In genomic region chr7:24869572-24869971, GRCh38 we compare ENCODE assay signal across 28 cellular contexts.
A peak's percentile ranks its signal among the peaks of the same experiment; 100 is the strongest.
DNase-seq lines count a peak whose midpoint lies in the region; ATAC-seq, FAIRE-seq and TF ChIP-seq lines count a peak whose summit lies in the region.
"Had no signal": no experiment of that assay in that cellular context is flagged by ENCODE, and none has a peak within 500 bp of the region (broad histone marks: within the 10 kb centered on the region; RNA-seq: fewer than 3 reads in every experiment).

No MANE protein-coding gene starts in this region.

- H3K36me3 Mint-ChIP-seq in natural killer cell (peaks cover 13% of the 10 kb centered on the region), H9 (ENCODE audit: insufficient read depth in 1 of 3, low read depth in 3 of 3) (peaks cover 0 to 5% (median 4%) of the 10 kb centered on the region in 3 experiments; a peak in 5 of 7 replicates)
- H3K36me3 Mint-ChIP-seq in natural killer cell treated with Interleukin-12 subunit alpha and Interleukin-12 subunit beta and Interleukin-15 and Interleukin-18, amount 100 ng/mL, for 72 hours: peaks cover 26% of the 10 kb centered on the region

- H3K27me3 Mint-ChIP-seq in natural killer cell (ENCODE audit: low read depth in 2 of 2) (no peaks in the 10 kb centered on the region), H9 (ENCODE audit: low read depth) (no peaks in the 10 kb centered on the region)
- H3K27me3 Mint-ChIP-seq in natural killer cell treated with Interleukin-12 subunit alpha and Interleukin-12 subunit beta and Interleukin-15 and Interleukin-18, amount 100 ng/mL, for 72 hours: no peaks in the 10 kb centered on the region
- H3K27me3 Mint-ChIP-seq: activated B cell treated with CpG ODN at 0.5 μM for 24 hours; activated CD4-positive, alpha-beta memory T cell treated with anti-CD3 and anti-CD28 coated beads, Interleukin-2, amount 10 ng/mL, durations not matched to agents 7 days and 5 days; naive thymus-derived CD4-positive, alpha-beta T cell had no signal

- H2BK120ac ChIP-seq in H9 (ENCODE audit: low read depth, low read length, poor library complexity, severe bottlenecking): no peak overlapping the region

- FAIRE-seq in bronchial epithelial cell (lab: Jason Lieb, UNC): peak; percentile 92
- FAIRE-seq: D721Med, GM18507, H54 had no signal

- H3K79me1 ChIP-seq in H9 (ENCODE audit: insufficient read depth, low read depth, low read length, poor library complexity, severe bottlenecking): no peaks in the 10 kb centered on the region

- WGBS in H9 (ENCODE audit: extremely low coverage, insufficient read length, low lambda C conversion rate): no CpG with 5 or more reads among the region's 2 CpGs

- no peak overlapping the region for H4K91ac ChIP-seq in H9 (ENCODE audit: insufficient read length, low read depth, low read length)

- no peak overlapping the region for H4K5ac ChIP-seq in H9 (ENCODE audit: insufficient read length, low read depth, low read length)

- no peaks in the 10 kb centered on the region; the same call in 1 of the 2 replicates for H3K4me1 ChIP-seq in H9 (ENCODE audit: insufficient read depth, low read length)
- H3K4me1 ChIP-seq in PC-9 (replicated peaks; ENCODE audit: insufficient read depth): no peaks in the 10 kb centered on the region
- H3K4me1 ChIP-seq: adrenal gland, Peyer's patch, right atrium auricular region had no signal

- ATAC-seq in natural killer cell: no peak
- ATAC-seq in natural killer cell treated with Interleukin-12 subunit alpha and Interleukin-12 subunit beta and Interleukin-15 and Interleukin-18, amount 100 ng/mL, for 72 hours: no peak
- ATAC-seq in HG02588 (IDR thresholded peaks at IDR 0.05; ENCODE audit: unreplicated experiment): no peak
- no peak for ATAC-seq in GM18907 (IDR thresholded peaks at IDR 0.05; ENCODE audit: unreplicated experiment)
- ATAC-seq: naive thymus-derived CD4-positive, alpha-beta T cell had no signal

- H3K4me1 Mint-ChIP-seq in natural killer cell (peaks cover 13 to 19% of the 10 kb centered on the region in 2 donors), H9 (peaks cover 16 to 17% of the 10 kb centered on the region in 2 experiments)
- H3K4me1 Mint-ChIP-seq in natural killer cell treated with Interleukin-12 subunit alpha and Interleukin-12 subunit beta and Interleukin-15 and Interleukin-18, amount 100 ng/mL, for 72 hours (ENCODE audit: low read depth in 2 of 2): peaks cover 21 to 29% of the 10 kb centered on the region in 2 donors

- TF ChIP-seq CTCF in natural killer cell (IDR thresholded peaks at IDR 0.05): no peak
- TF ChIP-seq CTCF in bronchial epithelial cell (IDR thresholded peaks at IDR 0.05; ENCODE audit: insufficient read depth, low read length, severe bottlenecking): no peak
- no peak for TF ChIP-seq CTCF in H9 (conservative IDR thresholded peaks at IDR 0.05)
- no peak for TF ChIP-seq CTCF in PC-9 (conservative IDR thresholded peaks at IDR 0.05)

- CTCF ChIA-PET in PC-9 (lab: Charles Lee): no interaction called here

- no peak overlapping the region for H3K23ac ChIP-seq in H9 (ENCODE audit: insufficient read length, low read depth, low read length)

- H4K20me1 ChIP-seq in H9 (ENCODE audit: control insufficient read depth, insufficient read depth, insufficient read length) (no peaks in the 10 kb centered on the region), PC-9 (ENCODE audit: insufficient read depth) (no peaks in the 10 kb centered on the region)

- H3K27ac ChIP-seq in H9 (ENCODE audit: insufficient read length, low read depth, low read length): no peak overlapping the region
- H3K27ac ChIP-seq in PC-9: no peak overlapping the region
- H3K27ac ChIP-seq: adrenal gland, C4-2B, cardiac muscle cell, Peyer's patch, right atrium auricular region had no signal

- H2BK12ac ChIP-seq in H9 (ENCODE audit: insufficient read length, low read depth, low read length): no peak overlapping the region

- H3K9me2 ChIP-seq in PC-9 (ENCODE audit: insufficient read depth): no peaks in the 10 kb centered on the region

- peaks cover 4% of the 10 kb centered on the region for H3K36me3 ChIP-seq in bronchial epithelial cell (ENCODE audit: control insufficient read depth, insufficient read depth, low read length)
- H3K36me3 ChIP-seq in PC-9 (ENCODE audit: low read depth): peaks cover 13% of the 10 kb centered on the region; the same call in 1 of the 2 replicates
- H3K36me3 ChIP-seq: adrenal gland, cardiac muscle cell, right atrium auricular region had no signal

- no peak overlapping the region for H3K4ac ChIP-seq in H9 (ENCODE audit: low read depth, low read length)

- intact Hi-C loops in natural killer cell (cut with micrococcal nuclease) (no loop called here), PC-9 (cut with micrococcal nuclease; ENCODE audit: unreplicated experiment) (no loop called here)

- no peak overlapping the region for H2AK5ac ChIP-seq in H9 (ENCODE audit: insufficient read length, low read length)

- no peak overlapping the region for H3K18ac ChIP-seq in H9 (ENCODE audit: insufficient read length, low read depth, low read length)

- H3K4me2 ChIP-seq in H9 (ENCODE audit: insufficient read depth, insufficient read length, low read length) (no peak overlapping the region), PC-9 (no peak overlapping the region)

- H2AFZ ChIP-seq in H9 (ENCODE audit: low read length): no peak overlapping the region
- H2AFZ ChIP-seq in PC-9: no peak overlapping the region

- no peak overlapping the region for H3K56ac ChIP-seq in H9 (ENCODE audit: insufficient read length, low read depth, low read length)

- no peak overlapping the region for H3K14ac ChIP-seq in H9 (ENCODE audit: insufficient read depth, low read length)

- no TSS peak for BruUV-seq in PC-9 (replicated peaks; lab: Mats Ljungman, UMichigan)

- H3K9ac ChIP-seq in H9 (ENCODE audit: extremely low read depth, insufficient read length, low read length): no peak overlapping the region

- H4K8ac ChIP-seq in H9 (replicated peaks; ENCODE audit: insufficient read length, low read depth, low read length): no peak overlapping the region

- DNase-seq in natural killer cell: no peak
- no peak for DNase-seq in natural killer cell treated with Interleukin-12 subunit alpha and Interleukin-12 subunit beta and Interleukin-15 and Interleukin-18, amount 100 ng/mL, for 72 hours (ENCODE audit: low spot score)
- peak; percentile 84 for DNase-seq in M059J (ENCODE audit: low read depth)
- no peak for DNase-seq in bronchial epithelial cell (ENCODE audit: low read depth)
- DNase-seq in H9: no peak
- DNase-seq in PC-9: no peak
- DNase-seq: activated B cell treated with CpG ODN at 0.5 μM for 24 hours; activated CD4-positive, alpha-beta memory T cell treated with anti-CD3 and anti-CD28 coated beads, Interleukin-2, amount 10 ng/mL, durations not matched to agents 7 days and 5 days; activated T-cell treated with anti-CD3 and anti-CD28 coated beads for 4 hours; adrenal gland; head of caudate nucleus; mesendoderm; naive thymus-derived CD4-positive, alpha-beta T cell; NCI-H1092 treated with DMSO at 0.1 percent for 48 hours; NCI-H2081; NCI-H446 treated with DMSO at 0.1 percent for 48 hours; NK-92 treated with Interleukin-12 subunit alpha and Interleukin-12 subunit beta, amount 100 ng/mL, for 24 hours; Peyer's patch; T-helper 9 cell; trophoblast cell had no signal

- no peak overlapping the region for H3K4me3 Mint-ChIP-seq in natural killer cell
- H3K4me3 Mint-ChIP-seq in natural killer cell treated with Interleukin-12 subunit alpha and Interleukin-12 subunit beta and Interleukin-15 and Interleukin-18, amount 100 ng/mL, for 72 hours: no peak overlapping the region
- no peak overlapping the region for H3K4me3 Mint-ChIP-seq in H9
- H3K4me3 Mint-ChIP-seq: activated B cell treated with CpG ODN at 0.5 μM for 24 hours; activated CD4-positive, alpha-beta memory T cell treated with anti-CD3 and anti-CD28 coated beads, Interleukin-2, amount 10 ng/mL, durations not matched to agents 7 days and 5 days; naive thymus-derived CD4-positive, alpha-beta T cell had no signal

- POLR2A ChIA-PET in PC-9 (lab: Charles Lee; ENCODE audit: unreplicated experiment): no interaction called here

- H3K27me3 ChIP-seq in bronchial epithelial cell (ENCODE audit: control insufficient read depth, insufficient read depth, low read length) (no peaks in the 10 kb centered on the region), H9 (ENCODE audit: insufficient read depth, low read length) (no peaks in the 10 kb centered on the region), PC-9 (ENCODE audit: insufficient read depth, low read depth) (no peaks in the 10 kb centered on the region)
- H3K27me3 ChIP-seq: adrenal gland, cardiac muscle cell, Peyer's patch, right atrium auricular region had no signal

- no peaks in the 10 kb centered on the region for H3K23me2 ChIP-seq in H9 (ENCODE audit: insufficient read length, low read depth, low read length, poor library complexity, severe bottlenecking)

- peak overlapping the region; percentile 3 to 17 for H3K27ac Mint-ChIP-seq in natural killer cell
- H3K27ac Mint-ChIP-seq in natural killer cell treated with Interleukin-12 subunit alpha and Interleukin-12 subunit beta and Interleukin-15 and Interleukin-18, amount 100 ng/mL, for 72 hours: no peak overlapping the region
- H3K27ac Mint-ChIP-seq in H9: no peak overlapping the region
- H3K27ac Mint-ChIP-seq: activated B cell treated with CpG ODN at 0.5 μM for 24 hours; activated CD4-positive, alpha-beta memory T cell treated with anti-CD3 and anti-CD28 coated beads, Interleukin-2, amount 10 ng/mL, durations not matched to agents 7 days and 5 days had no signal

- no peaks in the 10 kb centered on the region for H3K9me3 Mint-ChIP-seq in natural killer cell
- no peaks in the 10 kb centered on the region for H3K9me3 Mint-ChIP-seq in natural killer cell treated with Interleukin-12 subunit alpha and Interleukin-12 subunit beta and Interleukin-15 and Interleukin-18, amount 100 ng/mL, for 72 hours
- no peaks in the 10 kb centered on the region for H3K9me3 Mint-ChIP-seq in H9
- H3K9me3 Mint-ChIP-seq: activated B cell treated with CpG ODN at 0.5 μM for 24 hours; activated CD4-positive, alpha-beta memory T cell treated with anti-CD3 and anti-CD28 coated beads, Interleukin-2, amount 10 ng/mL, durations not matched to agents 7 days and 5 days; naive thymus-derived CD4-positive, alpha-beta T cell had no signal

- no peak overlapping the region for H2BK20ac ChIP-seq in H9 (ENCODE audit: low read depth, low read length, poor library complexity, severe bottlenecking)

- H3K4me3 ChIP-seq in bronchial epithelial cell (ENCODE audit: low read depth, low read length) (no peak overlapping the region), PC-9 (no peak overlapping the region)
- H3K4me3 ChIP-seq: adrenal gland, cardiac muscle cell, Peyer's patch, right atrium auricular region had no signal

- no peaks in the 10 kb centered on the region for H3F3A ChIP-seq in PC-9 (ENCODE audit: insufficient read depth, low read depth)

- H3K79me2 ChIP-seq in H9 (ENCODE audit: insufficient read depth, low read length): no peaks in the 10 kb centered on the region
- H3K79me2 ChIP-seq in PC-9 (ENCODE audit: low read depth): no peaks in the 10 kb centered on the region

- H3K9me3 ChIP-seq in H9 (ENCODE audit: control insufficient read depth, low read depth, low read length) (no peaks in the 10 kb centered on the region), PC-9 (ENCODE audit: insufficient read depth, low read depth) (no peaks in the 10 kb centered on the region)
- H3K9me3 ChIP-seq: adrenal gland, Peyer's patch, right atrium auricular region had no signal

- H2BK15ac ChIP-seq in H9 (ENCODE audit: low read depth, low read length): no peak overlapping the region

- no peak overlapping the region for H2BK5ac ChIP-seq in H9 (ENCODE audit: insufficient read length, low read length)

- no peak overlapping the region for H3T11ph ChIP-seq in H9 (ENCODE audit: low read length)

Comparison
In these comparisons a context has a peak if more than half of its experiments do, and no peak if none do; other contexts are left out.
1. H3K27ac Mint-ChIP-seq: peak in natural killer cell (2 of 2); none in natural killer cell treated with Interleukin-12 subunit alpha and Interleukin-12 subunit beta and Interleukin-15 and Interleukin-18, amount 100 ng/mL, for 72 hours (0 of 2) and H9 (0 of 3).